8 cellular contexts compared by ENCODE assay signal in genomic region chr9:105415344-105415980, GRCh38. TPM values are rescaled to one million over a fixed set of nuclear protein-coding genes. Genes with fewer than 3 reads are reported as not detected.
DNase-seq lines count a peak whose midpoint lies in the region; ATAC-seq, FAIRE-seq and TF ChIP-seq lines count a peak whose summit lies in the region.

No MANE protein-coding gene starts in this region.

- no peaks in the 10 kb centered on the region for H3K36me3 ChIP-seq in endothelial cell of umbilical vein (ENCODE audit: control insufficient read depth in 2 of 2, extremely low read depth in 1 of 2, insufficient read depth in 2 of 2, low read length in 2 of 2)

- no peaks in the 10 kb centered on the region for H4K20me1 ChIP-seq in endothelial cell of umbilical vein (replicated peaks; ENCODE audit: control insufficient read depth, extremely low read depth, insufficient read depth, low read length)

- peak; percentile 85 for FAIRE-seq in endothelial cell of umbilical vein (lab: Jason Lieb, UNC)

- no peak overlapping the region for H3K27ac ChIP-seq in endothelial cell of umbilical vein (ENCODE audit: insufficient read depth, low read depth, low read length)

- no peak overlapping the region for H3K9ac ChIP-seq in endothelial cell of umbilical vein (replicated peaks; ENCODE audit: extremely low read depth, insufficient read depth, low read length)

- intact Hi-C loops in endothelial cell of umbilical vein (cut with micrococcal nuclease) = loop anchor here (1.0 kb wide), 8 partner anchors 227 to 667 kb away; no protein-coding TSS in a partner anchor

- peaks cover 12% of the 10 kb centered on the region for H3K9me3 Mint-ChIP-seq in nephron

- CTCF ChIA-PET in endothelial cell of umbilical vein (lab: Charles Lee) = interaction anchor here (0.7 to 3.7 kb wide), 5 partner anchors 135 to 635 kb away, joined by 3 to 20 read pairs (median 4); no protein-coding TSS in a partner anchor

- H3K27me3 ChIP-seq in endothelial cell of umbilical vein (ENCODE audit: control insufficient read depth in 2 of 2, insufficient read depth in 2 of 2, low read length in 2 of 2) = no peaks in the 10 kb centered on the region

- TF ChIP-seq CTCF in endothelial cell of umbilical vein (IDR thresholded peaks at IDR 0.05; ENCODE audit: extremely low read depth in 1 of 2, insufficient read depth in 1 of 2, low read depth in 1 of 2, low read length in 2 of 2) (peak; percentile 70 to 72), nephron (IDR thresholded peaks at IDR 0.05; ENCODE audit: unreplicated experiment in 3 of 3) (peak; percentile 86 to 94 (median 89))

- H3K79me2 ChIP-seq in endothelial cell of umbilical vein (ENCODE audit: control insufficient read depth, insufficient read depth, low read length) = no peaks in the 10 kb centered on the region

- DNase-seq in AG20443 (ENCODE audit: low spot score) (peak; percentile 67), NCI-H460 (ENCODE audit: extremely low read depth, low read depth) (peak; percentile 60), endothelial cell of umbilical vein (ENCODE audit: low read depth, low spot score) (peak; percentile 51), superior temporal gyrus (ENCODE audit: extremely low spot score) (peak; percentile 87)
- peak; percentile 27 to 33 for DNase-seq in activated CD8-positive, alpha-beta memory T cell treated with anti-CD3 and anti-CD28 coated beads for 4 hours (ENCODE audit: low read depth in 2 of 2)

- H3K4me1 ChIP-seq in endothelial cell of umbilical vein (ENCODE audit: control insufficient read depth, extremely low read depth, insufficient read depth, low read length) = no peaks in the 10 kb centered on the region

- H3K4me1 Mint-ChIP-seq in nephron = peaks cover 15% of the 10 kb centered on the region

- H3K4me3 ChIP-seq in endothelial cell of umbilical vein (replicated peaks in 1 of 3; ENCODE audit: insufficient read depth in 1 of 3, low read depth in 1 of 3, low read length in 3 of 3) = no peak overlapping the region

- no peaks in the 10 kb centered on the region for H3K9me3 ChIP-seq in endothelial cell of umbilical vein (replicated peaks; ENCODE audit: control insufficient read depth, insufficient read depth, low read length)

- BruUV-seq in endothelial cell of umbilical vein (replicated peaks; lab: Mats Ljungman, UMichigan) = no TSS peak

- H2AFZ ChIP-seq in endothelial cell of umbilical vein (ENCODE audit: low read depth, low read length) = no peak overlapping the region

- dilution Hi-C loops in endothelial cell of umbilical vein (cut with MboI; ENCODE audit: extremely low pct_ligation_motif_present, low sequenced_read_pairs) = no loop called here

- TF ChIP-seq POLR2A in endothelial cell of umbilical vein (IDR thresholded peaks at IDR 0.05; ENCODE audit: low read depth, low read length) = no peak

- no peak overlapping the region for H3K27ac Mint-ChIP-seq in nephron

- no peak overlapping the region for H3K4me2 ChIP-seq in endothelial cell of umbilical vein (ENCODE audit: insufficient read depth, low read length)

- ATAC-seq in GM18511 (IDR thresholded peaks at IDR 0.05; ENCODE audit: unreplicated experiment) = peak; percentile 68
- peak; percentile 73 for ATAC-seq in HG03097 (IDR thresholded peaks at IDR 0.05; ENCODE audit: low FRiP score, unreplicated experiment)

- no peaks in the 10 kb centered on the region for H3K27me3 Mint-ChIP-seq in nephron (ENCODE audit: low read depth)

- POLR2A ChIA-PET in endothelial cell of umbilical vein (lab: Charles Lee) = no interaction called here

- H3K9me1 ChIP-seq in endothelial cell of umbilical vein (replicated peaks; ENCODE audit: control insufficient read depth, extremely low read depth, insufficient read depth, low read length) = no peaks in the 10 kb centered on the region

- H3K4me3 Mint-ChIP-seq in nephron = peak overlapping the region; percentile 33 to 47 (median 34)

- no peaks in the 10 kb centered on the region for H3K36me3 Mint-ChIP-seq in nephron (ENCODE audit: low read depth)

TF ChIP-seq in endothelial cell of umbilical vein, 7 proteins besides CTCF, POLR2A, EP300 and RAD21:
- TF ChIP-seq GATA2 (IDR thresholded peaks at IDR 0.05; ENCODE audit: insufficient read depth, insufficient read length, low read depth, low read length) = no peak
- peak; percentile 15 for TF ChIP-seq MAX (IDR thresholded peaks at IDR 0.05; ENCODE audit: insufficient read depth, insufficient read length)

RNA-seq across cellular contexts. Expression of gene FSD1L, which starts 32.4 kb away (rescaled TPM):
- total RNA-seq in NCI-H460 (2014; rRNA removed; shearing (Covaris generic)) = 4.0 and 6.2 TPM in 2 replicates
- polyA plus RNA-seq in NCI-H460 (2014; cell fraction: nucleus; rRNA removed) = 6.6 and 17.2 TPM in 2 replicates
- total RNA-seq in endothelial cell of umbilical vein = 7.5 and 8.5 TPM in 2 replicates
- polyA plus RNA-seq in endothelial cell of umbilical vein = 0.53 and 0.69 TPM in 2 replicates
- 0.66 and 0.70 TPM in 2 replicates for polyA plus RNA-seq in endothelial cell of umbilical vein (2011; cell fraction: cytosol; rRNA removed)
- 6.1 and 8.5 TPM in 2 replicates for polyA plus RNA-seq in endothelial cell of umbilical vein (2011; cell fraction: nucleus; rRNA removed)
- polyA plus RNA-seq in endothelial cell of umbilical vein (2012) = 2.5 and 2.8 TPM in 2 replicates
- 3.0 and 3.2 TPM in 2 replicates for polyA minus RNA-seq in endothelial cell of umbilical vein
- polyA minus RNA-seq in endothelial cell of umbilical vein (2011; cell fraction: cytosol; rRNA and poly(A)+ RNA removed) = 1.2 TPM
- 16.7 and 25.3 TPM in 2 replicates for polyA minus RNA-seq in endothelial cell of umbilical vein (2011; cell fraction: nucleus; rRNA and poly(A)+ RNA removed)

Comparison
In these comparisons a context has a peak if more than half of its experiments do, and no peak if none do; other contexts are left out.
1. DNase-seq: peak in every context shown above with its lines; median percentile 87 in superior temporal gyrus; 67 in AG20443; 60 in NCI-H460; 51 in endothelial cell of umbilical vein; 30 in activated CD8-positive, alpha-beta memory T cell treated with anti-CD3 and anti-CD28 coated beads for 4 hours.